In genomic region chr2:237421542-237422047, GRCh38 we compare ENCODE assay signal across 1 cellular context.
TF ChIP-seq lines count a peak whose summit lies in the region.

No MANE protein-coding gene starts in this region.

TF ChIP-seq in GM23338, 12 proteins besides CTCF, POLR2A, EP300 and RAD21 (continued from another document):
- TF ChIP-seq CREB1 (CRISPR knock-in tag; IDR thresholded peaks at IDR 0.05; ENCODE audit: low read depth) (no peak), STAT1 (IDR thresholded peaks at IDR 0.05; ENCODE audit: unreplicated experiment) (no peak), EZH2 (IDR thresholded peaks at IDR 0.05; ENCODE audit: low read depth, unreplicated experiment) (no peak), EZH2phosphoT487 (IDR thresholded peaks at IDR 0.05; ENCODE audit: unreplicated experiment) (no peak)
